Comparison of ENCODE assay signal across 27 cellular contexts in the genomic region with DNA sequence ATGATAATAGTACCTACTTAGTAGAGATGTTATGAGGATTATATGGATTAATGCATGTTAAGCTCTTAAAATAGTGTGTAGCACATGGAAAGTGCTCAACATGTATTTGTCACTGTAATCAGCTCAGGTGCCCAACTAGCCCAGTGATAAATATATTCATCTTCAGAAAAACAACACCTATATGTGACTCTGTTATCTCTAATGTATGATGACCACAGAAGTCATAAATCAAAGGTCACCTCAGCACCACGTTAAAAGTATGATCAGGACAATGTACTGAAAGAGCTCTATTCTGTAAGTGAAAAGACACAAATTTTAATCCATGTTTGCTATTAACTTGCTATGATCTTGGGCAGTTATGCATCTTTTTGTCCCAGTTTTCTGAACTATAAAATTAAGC.
"Had no signal": no experiment of that assay in that cellular context is flagged by ENCODE, and none has a peak within 500 bp of the region (broad histone marks: within the 10 kb centered on the region; RNA-seq: fewer than 3 reads in every experiment).

No MANE protein-coding gene starts in this region.

- H3K27ac ChIP-seq: cardiac muscle cell, SK-N-MC, VCaP had no signal

- H3K27ac Mint-ChIP-seq: activated CD4-positive, alpha-beta memory T cell treated with anti-CD3 and anti-CD28 coated beads, Interleukin-2, amount 10 ng/mL, durations not matched to agents 7 days and 5 days; activated CD4-positive, alpha-beta T cell treated with anti-CD3 and anti-CD28 coated beads for 36 hours; activated naive CD4-positive, alpha-beta T cell treated with anti-CD3 and anti-CD28 coated beads for 36 hours; activated naive CD8-positive, alpha-beta T cell; activated T-helper 17 cell treated with anti-CD3 and anti-CD28 coated beads, Interleukin-2, amount 50 U/mL, for 72 hours; T-cell had no signal

- H3K36me3 Mint-ChIP-seq: activated naive CD8-positive, alpha-beta T cell; brain; T-cell had no signal

- DNase-seq: activated CD4-positive, alpha-beta memory T cell treated with anti-CD3 and anti-CD28 coated beads, Interleukin-2, amount 10 ng/mL, durations not matched to agents 7 days and 5 days; activated CD4-positive, alpha-beta T cell treated with anti-CD3 and anti-CD28 coated beads for 36 hours; activated CD4-positive, alpha-beta T cell treated with anti-CD3 and anti-CD28 coated beads, Interleukin-2, amount 50 U/mL, for 1 hour; activated gamma-delta T cell; activated naive CD4-positive, alpha-beta T cell treated with anti-CD3 and anti-CD28 coated beads for 36 hours; activated T-cell treated with anti-CD3 and anti-CD28 coated beads for 4 hours; activated T-cell treated with anti-CD3 and anti-CD28 coated beads, Interleukin-2, amount 50 U/mL, for 48 hours; amygdala; NCI-H1105 treated with DMSO at 0.1 percent for 48 hours; NCI-H1436 treated with DMSO at 0.1 percent for 48 hours; NCI-H187; NCI-H2081 treated with DMSO at 0.1 percent for 48 hours; NCI-H2171 treated with DMSO at 0.1 percent for 48 hours; NCI-H226; NCI-H526 treated with DMSO at 0.1 percent for 48 hours; NK-92 treated with Interleukin-12 subunit alpha and Interleukin-12 subunit beta, amount 100 ng/mL, for 24 hours; OCI-M1; RPMI8226; T-cell had no signal

- H3K27me3 ChIP-seq: cardiac muscle cell had no signal

- H3K9me3 Mint-ChIP-seq: activated CD4-positive, alpha-beta memory T cell treated with anti-CD3 and anti-CD28 coated beads, Interleukin-2, amount 10 ng/mL, durations not matched to agents 7 days and 5 days; activated naive CD4-positive, alpha-beta T cell treated with anti-CD3 and anti-CD28 coated beads for 36 hours; activated T-helper 17 cell treated with anti-CD3 and anti-CD28 coated beads, Interleukin-2, amount 50 U/mL, for 72 hours; brain; T-cell had no signal

- H3K4me1 Mint-ChIP-seq: activated CD4-positive, alpha-beta memory T cell treated with anti-CD3 and anti-CD28 coated beads, Interleukin-2, amount 10 ng/mL, durations not matched to agents 7 days and 5 days; activated CD4-positive, alpha-beta T cell treated with anti-CD3 and anti-CD28 coated beads for 36 hours; activated T-helper 17 cell treated with anti-CD3 and anti-CD28 coated beads, Interleukin-2, amount 50 U/mL, for 72 hours had no signal

- ATAC-seq: activated CD4-positive, alpha-beta T cell treated with anti-CD3 and anti-CD28 coated beads for 36 hours; activated T-helper 17 cell treated with anti-CD3 and anti-CD28 coated beads, Interleukin-2, amount 50 U/mL, for 72 hours; Panc1; Right ventricle myocardium inferior; T-cell had no signal

- H3K27me3 Mint-ChIP-seq: activated CD4-positive, alpha-beta T cell treated with anti-CD3 and anti-CD28 coated beads for 36 hours; activated T-helper 17 cell treated with anti-CD3 and anti-CD28 coated beads, Interleukin-2, amount 50 U/mL, for 72 hours; brain had no signal

- H3K4me3 Mint-ChIP-seq: activated CD4-positive, alpha-beta memory T cell treated with anti-CD3 and anti-CD28 coated beads, Interleukin-2, amount 10 ng/mL, durations not matched to agents 7 days and 5 days; activated CD4-positive, alpha-beta T cell treated with anti-CD3 and anti-CD28 coated beads for 36 hours; activated naive CD4-positive, alpha-beta T cell treated with anti-CD3 and anti-CD28 coated beads for 36 hours; activated naive CD8-positive, alpha-beta T cell; activated T-helper 17 cell treated with anti-CD3 and anti-CD28 coated beads, Interleukin-2, amount 50 U/mL, for 72 hours; brain; T-cell had no signal

- H3K36me3 ChIP-seq: cardiac muscle cell had no signal

- H3K4me3 ChIP-seq: cardiac muscle cell, SK-N-MC had no signal
